ENCODE assay signal across 8 cellular contexts in the genomic region with DNA sequence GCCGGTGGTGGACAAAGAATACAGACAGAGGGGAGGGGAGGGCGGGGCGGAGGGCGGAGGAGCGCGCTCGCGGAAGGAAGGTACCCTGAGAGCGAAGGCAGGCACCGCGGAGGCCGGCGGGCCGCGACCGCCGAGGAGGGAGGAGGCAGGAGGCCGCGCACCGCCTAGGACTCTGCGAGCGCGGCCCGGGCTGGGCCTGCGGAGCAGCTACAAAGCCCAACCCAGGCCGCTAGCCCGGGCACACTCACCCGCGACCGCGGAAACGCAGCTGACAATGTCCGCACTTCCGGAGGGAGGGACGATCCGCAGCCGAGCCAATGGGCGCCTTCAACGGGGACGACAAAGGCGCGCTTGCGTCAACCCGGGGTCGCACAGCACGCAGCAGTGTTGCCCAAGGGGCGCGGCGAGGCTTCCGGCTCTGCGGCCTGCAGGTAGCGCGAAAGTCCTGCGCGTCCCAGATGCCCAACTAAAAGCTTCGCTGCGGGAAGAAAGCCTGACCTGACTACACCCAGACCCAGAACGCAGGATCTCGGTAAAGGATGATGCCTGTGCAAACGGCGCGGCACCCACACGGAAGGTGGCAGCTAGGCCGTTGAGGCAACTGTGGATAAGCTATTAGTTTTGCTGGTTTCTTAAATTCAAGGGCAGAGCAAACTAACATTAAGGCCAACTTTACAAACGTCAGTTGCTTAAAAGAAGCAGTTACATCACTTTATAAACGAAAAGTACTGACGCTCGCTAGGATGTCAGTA. TPM values are rescaled to one million over a fixed set of nuclear protein-coding genes. Genes with fewer than 3 reads are reported as not detected.
A peak's percentile ranks its signal among the peaks of the same experiment; 100 is the strongest.
DNase-seq lines count a peak whose midpoint lies in the region; ATAC-seq and TF ChIP-seq lines count a peak whose summit lies in the region.

A gene (minus strand): TSS at position 276 of the 752 bp plus-strand sequence. CDS start 3,486 bp downstream, outside the sequence.

- intact Hi-C loops in colonic mucosa (cut with DNase I), result no loop called here

- H3K4me3 ChIP-seq in BE2C (ENCODE audit: low read depth, low read length) (peak within 1 kb of the TSS; percentile 82), colonic mucosa (peak within 1 kb of the TSS; percentile 72)

- H3K9me3 ChIP-seq in BE2C, result no peaks in the 10 kb centered on the region
- H3K9me3 ChIP-seq in colonic mucosa, result no peaks in the 10 kb centered on the region

- H3K36me3 ChIP-seq in BE2C, result peaks cover 40% of the 10 kb centered on the region
- H3K36me3 ChIP-seq in colonic mucosa, result no peaks in the 10 kb centered on the region

- no peaks in the 10 kb centered on the region for H3K4me1 ChIP-seq in BE2C
- peaks cover 12% of the 10 kb centered on the region for H3K4me1 ChIP-seq in colonic mucosa

- peak; percentile 95 for ATAC-seq in HG03460 (IDR thresholded peaks at IDR 0.05; ENCODE audit: unreplicated experiment)

- TF ChIP-seq CTCF in BE2C (IDR thresholded peaks at IDR 0.05; ENCODE audit: low read depth, low read length), result no peak
- no peak for TF ChIP-seq CTCF in colonic mucosa (IDR thresholded peaks at IDR 0.05)

- H3K27me3 ChIP-seq in BE2C (no peaks in the 10 kb centered on the region), colonic mucosa (no peaks in the 10 kb centered on the region)

- H3K27ac ChIP-seq in colonic mucosa, result peak within 1 kb of the TSS; percentile 99

- H3K9ac ChIP-seq in colonic mucosa (ENCODE audit: low read depth in 2 of 2, low read length in 2 of 2), result peak within 1 kb of the TSS; percentile 88 to 93

- DNase-seq in BE2C (peak; percentile 90), GM19240 (ENCODE audit: insufficient read length, low spot score) (peak; percentile 65), NCI-H526 (lab: John Stamatoyannopoulos, UW) (peak; percentile 88 to 98), colonic mucosa (peak; percentile 97), left kidney (ENCODE audit: low read depth, low spot score) (peak; percentile 98)
- DNase-seq in activated CD4-positive, alpha-beta T cell treated with anti-CD3 and anti-CD28 coated beads for 48 hours, result peak; percentile 96
- peak; percentile 94 to 95 for DNase-seq in stimulated activated CD4-positive, alpha-beta T cell treated with anti-CD3 and anti-CD28 coated beads, Interleukin-2, amount 100 ng/mL, for 24 hours

RNA-seq across cellular contexts. Expression of the gene that starts here (rescaled TPM):
- 30.4 TPM for polyA plus RNA-seq in BE2C (2012; ENCODE audit: insufficient read depth, insufficient read length, low read depth)
- total RNA-seq in colonic mucosa, result 10 to 100 TPM; 43.0 to 63.6 TPM

Comparison
In these comparisons a context has a peak if more than half of its experiments do, and no peak if none do; other contexts are left out.
1. Peak in every context shown above with its lines: DNase-seq, ATAC-seq, H3K4me3 ChIP-seq and H3K27ac ChIP-seq.